11 cellular contexts compared by ENCODE assay signal in genomic region chr19:8638078-8638619, GRCh38. TPM values are rescaled to one million over a fixed set of nuclear protein-coding genes. Genes with fewer than 3 reads are reported as not detected.
DNase-seq lines count a peak whose midpoint lies in the region; FAIRE-seq and TF ChIP-seq lines count a peak whose summit lies in the region.
"Had no signal": no experiment of that assay in that cellular context is flagged by ENCODE, and none has a peak within 500 bp of the region (broad histone marks: within the 10 kb centered on the region; RNA-seq: fewer than 3 reads in every experiment).

No MANE protein-coding gene starts in this region.

- no peak for FAIRE-seq in bronchial epithelial cell (lab: Jason Lieb, UNC)
- FAIRE-seq: G401.6 had no signal

- TF ChIP-seq CTCF in NB4 (IDR thresholded peaks at IDR 0.05; ENCODE audit: low read depth, low read length) = no peak
- TF ChIP-seq CTCF in bronchial epithelial cell (IDR thresholded peaks at IDR 0.05; ENCODE audit: insufficient read depth, low read length, severe bottlenecking) = no peak

- H3K4me3 ChIP-seq in NB4 (ENCODE audit: low read depth, low read length) (peak overlapping the region; percentile 60), bronchial epithelial cell (ENCODE audit: low read depth, low read length) (no peak overlapping the region)

- DNase-seq in EL (peak; percentile 64), NB4 (ENCODE audit: low read depth) (peak; percentile 99), bronchial epithelial cell (ENCODE audit: low read depth) (peak; percentile 17), pons (ENCODE audit: low spot score) (peak; percentile 38), NCI-H1436 treated with DMSO at 0.1 percent for 48 hours (lab: John Stamatoyannopoulos, UW) (no peak), GM19238 (ENCODE audit: insufficient read length, low spot score) (no peak), AG08395 (ENCODE audit: low spot score) (no peak)
- DNase-seq: H7, islet precursor cell, NCI-H2029 had no signal

- peak; percentile 36 for TF ChIP-seq POLR2A in NB4 (IDR thresholded peaks at IDR 0.05; ENCODE audit: extremely low read depth, insufficient read length)

- H3K27me3 ChIP-seq in bronchial epithelial cell (ENCODE audit: control insufficient read depth, insufficient read depth, low read length) = no peaks in the 10 kb centered on the region

- no peaks in the 10 kb centered on the region for H3K36me3 ChIP-seq in bronchial epithelial cell (ENCODE audit: control insufficient read depth, insufficient read depth, low read length)

RNA-seq across cellular contexts. Expression of gene NFILZ, which starts 7.7 kb away (rescaled TPM):
- total RNA-seq in bronchial epithelial cell = not detected in 2 replicates
- total RNA-seq: H7 had no signal

RNA-seq across cellular contexts. Expression of gene ADAMTS10, which starts 27.6 kb away (rescaled TPM):
- not detected in 2 replicates for total RNA-seq in bronchial epithelial cell

Comparison
In these comparisons a context has a peak if more than half of its experiments do, and no peak if none do; other contexts are left out.
1. DNase-seq: peak in EL (single experiment), NB4 (single experiment), bronchial epithelial cell (single experiment) and pons (single experiment); none in NCI-H1436 treated with DMSO at 0.1 percent for 48 hours (single experiment), GM19238 (single experiment) and AG08395 (single experiment).